2 cellular contexts compared by ENCODE assay signal in the genomic region with DNA sequence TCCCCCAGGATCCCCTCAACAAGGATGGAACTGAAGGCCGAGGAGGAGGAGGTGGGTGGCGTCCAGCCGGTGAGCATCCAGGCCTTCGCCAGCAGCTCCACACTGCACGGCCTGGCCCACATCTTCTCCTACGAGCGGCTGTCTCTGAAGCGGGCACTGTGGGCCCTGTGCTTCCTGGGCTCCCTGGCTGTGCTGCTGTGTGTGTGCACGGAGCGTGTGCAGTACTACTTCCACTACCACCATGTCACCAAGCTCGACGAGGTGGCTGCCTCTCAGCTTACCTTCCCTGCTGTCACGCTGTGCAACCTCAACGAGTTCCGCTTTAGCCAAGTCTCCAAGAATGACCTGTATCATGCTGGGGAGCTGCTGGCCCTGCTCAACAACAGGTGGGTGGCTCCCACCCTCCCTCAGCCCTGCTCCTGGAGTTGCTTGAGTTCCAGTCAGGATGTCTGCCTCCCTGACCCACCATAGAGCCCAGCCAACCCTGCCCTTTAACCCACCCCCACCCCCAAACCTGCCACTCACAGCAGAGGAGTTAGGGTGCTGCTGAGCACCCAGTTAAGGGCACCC.
TF ChIP-seq lines count a peak whose summit lies in the region.

No MANE protein-coding gene starts in this region.

TF ChIP-seq in SK-N-SH, 30 proteins besides CTCF, POLR2A, EP300 and RAD21 (continued from another document):
- TF ChIP-seq, protein P1, sequence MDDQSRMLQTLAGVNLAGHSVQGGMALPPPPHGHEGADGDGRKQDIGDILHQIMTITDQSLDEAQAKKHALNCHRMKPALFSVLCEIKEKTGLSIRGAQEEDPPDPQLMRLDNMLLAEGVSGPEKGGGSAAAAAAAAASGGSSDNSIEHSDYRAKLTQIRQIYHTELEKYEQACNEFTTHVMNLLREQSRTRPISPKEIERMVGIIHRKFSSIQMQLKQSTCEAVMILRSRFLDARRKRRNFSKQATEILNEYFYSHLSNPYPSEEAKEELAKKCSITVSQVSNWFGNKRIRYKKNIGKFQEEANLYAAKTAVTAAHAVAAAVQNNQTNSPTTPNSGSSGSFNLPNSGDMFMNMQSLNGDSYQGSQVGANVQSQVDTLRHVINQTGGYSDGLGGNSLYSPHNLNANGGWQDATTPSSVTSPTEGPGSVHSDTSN (IDR thresholded peaks at IDR 0.05) = no peak
- TF ChIP-seq RCOR1 (IDR thresholded peaks at IDR 0.05; ENCODE audit: low read length) = no peak
- TF ChIP-seq, protein P2, sequence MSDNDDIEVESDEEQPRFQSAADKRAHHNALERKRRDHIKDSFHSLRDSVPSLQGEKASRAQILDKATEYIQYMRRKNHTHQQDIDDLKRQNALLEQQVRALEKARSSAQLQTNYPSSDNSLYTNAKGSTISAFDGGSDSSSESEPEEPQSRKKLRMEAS (IDR thresholded peaks at IDR 0.05; ENCODE audit: low read depth) = no peak
- no peak for TF ChIP-seq NRF1 (IDR thresholded peaks at IDR 0.05; ENCODE audit: low read depth, low read length)
- no peak for TF ChIP-seq SMC3 (IDR thresholded peaks at IDR 0.05; ENCODE audit: low read depth, low read length)
- TF ChIP-seq, protein P3, sequence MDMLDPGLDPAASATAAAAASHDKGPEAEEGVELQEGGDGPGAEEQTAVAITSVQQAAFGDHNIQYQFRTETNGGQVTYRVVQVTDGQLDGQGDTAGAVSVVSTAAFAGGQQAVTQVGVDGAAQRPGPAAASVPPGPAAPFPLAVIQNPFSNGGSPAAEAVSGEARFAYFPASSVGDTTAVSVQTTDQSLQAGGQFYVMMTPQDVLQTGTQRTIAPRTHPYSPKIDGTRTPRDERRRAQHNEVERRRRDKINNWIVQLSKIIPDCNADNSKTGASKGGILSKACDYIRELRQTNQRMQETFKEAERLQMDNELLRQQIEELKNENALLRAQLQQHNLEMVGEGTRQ (IDR thresholded peaks at IDR 0.05; ENCODE audit: borderline replicate concordance, low read depth, low read length) = no peak
- no peak for TF ChIP-seq FOSL2 (IDR thresholded peaks at IDR 0.05; ENCODE audit: borderline replicate concordance, low read depth)
- TF ChIP-seq, protein P4, sequence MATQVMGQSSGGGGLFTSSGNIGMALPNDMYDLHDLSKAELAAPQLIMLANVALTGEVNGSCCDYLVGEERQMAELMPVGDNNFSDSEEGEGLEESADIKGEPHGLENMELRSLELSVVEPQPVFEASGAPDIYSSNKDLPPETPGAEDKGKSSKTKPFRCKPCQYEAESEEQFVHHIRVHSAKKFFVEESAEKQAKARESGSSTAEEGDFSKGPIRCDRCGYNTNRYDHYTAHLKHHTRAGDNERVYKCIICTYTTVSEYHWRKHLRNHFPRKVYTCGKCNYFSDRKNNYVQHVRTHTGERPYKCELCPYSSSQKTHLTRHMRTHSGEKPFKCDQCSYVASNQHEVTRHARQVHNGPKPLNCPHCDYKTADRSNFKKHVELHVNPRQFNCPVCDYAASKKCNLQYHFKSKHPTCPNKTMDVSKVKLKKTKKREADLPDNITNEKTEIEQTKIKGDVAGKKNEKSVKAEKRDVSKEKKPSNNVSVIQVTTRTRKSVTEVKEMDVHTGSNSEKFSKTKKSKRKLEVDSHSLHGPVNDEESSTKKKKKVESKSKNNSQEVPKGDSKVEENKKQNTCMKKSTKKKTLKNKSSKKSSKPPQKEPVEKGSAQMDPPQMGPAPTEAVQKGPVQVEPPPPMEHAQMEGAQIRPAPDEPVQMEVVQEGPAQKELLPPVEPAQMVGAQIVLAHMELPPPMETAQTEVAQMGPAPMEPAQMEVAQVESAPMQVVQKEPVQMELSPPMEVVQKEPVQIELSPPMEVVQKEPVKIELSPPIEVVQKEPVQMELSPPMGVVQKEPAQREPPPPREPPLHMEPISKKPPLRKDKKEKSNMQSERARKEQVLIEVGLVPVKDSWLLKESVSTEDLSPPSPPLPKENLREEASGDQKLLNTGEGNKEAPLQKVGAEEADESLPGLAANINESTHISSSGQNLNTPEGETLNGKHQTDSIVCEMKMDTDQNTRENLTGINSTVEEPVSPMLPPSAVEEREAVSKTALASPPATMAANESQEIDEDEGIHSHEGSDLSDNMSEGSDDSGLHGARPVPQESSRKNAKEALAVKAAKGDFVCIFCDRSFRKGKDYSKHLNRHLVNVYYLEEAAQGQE (IDR thresholded peaks at IDR 0.05; ENCODE audit: low read depth, low read length) = no peak
- no peak for TF ChIP-seq NFIC (IDR thresholded peaks at IDR 0.05; ENCODE audit: borderline replicate concordance)
- no peak for TF ChIP-seq GATA2 (CRISPR knock-in tag; IDR thresholded peaks at IDR 0.05)
- TF ChIP-seq JUND (IDR thresholded peaks at IDR 0.05) = no peak
- no peak for TF ChIP-seq SIN3A (IDR thresholded peaks at IDR 0.05; ENCODE audit: borderline replicate concordance, low read depth, low read length)
- no peak for TF ChIP-seq MXI1 (IDR thresholded peaks at IDR 0.05; ENCODE audit: low read depth, low read length)
- TF ChIP-seq, protein P5, sequence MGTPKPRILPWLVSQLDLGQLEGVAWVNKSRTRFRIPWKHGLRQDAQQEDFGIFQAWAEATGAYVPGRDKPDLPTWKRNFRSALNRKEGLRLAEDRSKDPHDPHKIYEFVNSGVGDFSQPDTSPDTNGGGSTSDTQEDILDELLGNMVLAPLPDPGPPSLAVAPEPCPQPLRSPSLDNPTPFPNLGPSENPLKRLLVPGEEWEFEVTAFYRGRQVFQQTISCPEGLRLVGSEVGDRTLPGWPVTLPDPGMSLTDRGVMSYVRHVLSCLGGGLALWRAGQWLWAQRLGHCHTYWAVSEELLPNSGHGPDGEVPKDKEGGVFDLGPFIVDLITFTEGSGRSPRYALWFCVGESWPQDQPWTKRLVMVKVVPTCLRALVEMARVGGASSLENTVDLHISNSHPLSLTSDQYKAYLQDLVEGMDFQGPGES (IDR thresholded peaks at IDR 0.05; ENCODE audit: low read depth, low read length) = no peak
- TF ChIP-seq CHD2 (IDR thresholded peaks at IDR 0.05; ENCODE audit: low read length, partially characterized antibody) = no peak
- TF ChIP-seq, protein P6, sequence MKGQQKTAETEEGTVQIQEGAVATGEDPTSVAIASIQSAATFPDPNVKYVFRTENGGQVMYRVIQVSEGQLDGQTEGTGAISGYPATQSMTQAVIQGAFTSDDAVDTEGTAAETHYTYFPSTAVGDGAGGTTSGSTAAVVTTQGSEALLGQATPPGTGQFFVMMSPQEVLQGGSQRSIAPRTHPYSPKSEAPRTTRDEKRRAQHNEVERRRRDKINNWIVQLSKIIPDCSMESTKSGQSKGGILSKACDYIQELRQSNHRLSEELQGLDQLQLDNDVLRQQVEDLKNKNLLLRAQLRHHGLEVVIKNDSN (IDR thresholded peaks at IDR 0.05; ENCODE audit: borderline replicate concordance, low read depth) = no peak
- TF ChIP-seq FOXM1 (IDR thresholded peaks at IDR 0.05; ENCODE audit: low read depth) = no peak
- no peak for TF ChIP-seq EZH2phosphoT487 (IDR thresholded peaks at IDR 0.05; ENCODE audit: borderline replicate concordance, low read depth)
- TF ChIP-seq TCF12 (IDR thresholded peaks at IDR 0.05) = no peak

TF ChIP-seq in SK-N-SH treated with all-trans-retinoic acid at 6 μM for 48 hours, 23 proteins besides CTCF, POLR2A, EP300 and RAD21:
- TF ChIP-seq, protein P7, sequence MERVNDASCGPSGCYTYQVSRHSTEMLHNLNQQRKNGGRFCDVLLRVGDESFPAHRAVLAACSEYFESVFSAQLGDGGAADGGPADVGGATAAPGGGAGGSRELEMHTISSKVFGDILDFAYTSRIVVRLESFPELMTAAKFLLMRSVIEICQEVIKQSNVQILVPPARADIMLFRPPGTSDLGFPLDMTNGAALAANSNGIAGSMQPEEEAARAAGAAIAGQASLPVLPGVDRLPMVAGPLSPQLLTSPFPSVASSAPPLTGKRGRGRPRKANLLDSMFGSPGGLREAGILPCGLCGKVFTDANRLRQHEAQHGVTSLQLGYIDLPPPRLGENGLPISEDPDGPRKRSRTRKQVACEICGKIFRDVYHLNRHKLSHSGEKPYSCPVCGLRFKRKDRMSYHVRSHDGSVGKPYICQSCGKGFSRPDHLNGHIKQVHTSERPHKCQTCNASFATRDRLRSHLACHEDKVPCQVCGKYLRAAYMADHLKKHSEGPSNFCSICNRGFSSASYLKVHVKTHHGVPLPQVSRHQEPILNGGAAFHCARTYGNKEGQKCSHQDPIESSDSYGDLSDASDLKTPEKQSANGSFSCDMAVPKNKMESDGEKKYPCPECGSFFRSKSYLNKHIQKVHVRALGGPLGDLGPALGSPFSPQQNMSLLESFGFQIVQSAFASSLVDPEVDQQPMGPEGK (CRISPR knock-in tag; IDR thresholded peaks at IDR 0.05; ENCODE audit: borderline replicate concordance) = no peak
- TF ChIP-seq, protein P8, sequence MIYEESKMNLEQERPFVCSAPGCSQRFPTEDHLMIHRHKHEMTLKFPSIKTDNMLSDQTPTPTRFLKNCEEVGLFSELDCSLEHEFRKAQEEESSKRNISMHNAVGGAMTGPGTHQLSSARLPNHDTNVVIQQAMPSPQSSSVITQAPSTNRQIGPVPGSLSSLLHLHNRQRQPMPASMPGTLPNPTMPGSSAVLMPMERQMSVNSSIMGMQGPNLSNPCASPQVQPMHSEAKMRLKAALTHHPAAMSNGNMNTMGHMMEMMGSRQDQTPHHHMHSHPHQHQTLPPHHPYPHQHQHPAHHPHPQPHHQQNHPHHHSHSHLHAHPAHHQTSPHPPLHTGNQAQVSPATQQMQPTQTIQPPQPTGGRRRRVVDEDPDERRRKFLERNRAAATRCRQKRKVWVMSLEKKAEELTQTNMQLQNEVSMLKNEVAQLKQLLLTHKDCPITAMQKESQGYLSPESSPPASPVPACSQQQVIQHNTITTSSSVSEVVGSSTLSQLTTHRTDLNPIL (CRISPR knock-in tag; IDR thresholded peaks at IDR 0.05; ENCODE audit: low read depth) = no peak
- TF ChIP-seq, protein P9, sequence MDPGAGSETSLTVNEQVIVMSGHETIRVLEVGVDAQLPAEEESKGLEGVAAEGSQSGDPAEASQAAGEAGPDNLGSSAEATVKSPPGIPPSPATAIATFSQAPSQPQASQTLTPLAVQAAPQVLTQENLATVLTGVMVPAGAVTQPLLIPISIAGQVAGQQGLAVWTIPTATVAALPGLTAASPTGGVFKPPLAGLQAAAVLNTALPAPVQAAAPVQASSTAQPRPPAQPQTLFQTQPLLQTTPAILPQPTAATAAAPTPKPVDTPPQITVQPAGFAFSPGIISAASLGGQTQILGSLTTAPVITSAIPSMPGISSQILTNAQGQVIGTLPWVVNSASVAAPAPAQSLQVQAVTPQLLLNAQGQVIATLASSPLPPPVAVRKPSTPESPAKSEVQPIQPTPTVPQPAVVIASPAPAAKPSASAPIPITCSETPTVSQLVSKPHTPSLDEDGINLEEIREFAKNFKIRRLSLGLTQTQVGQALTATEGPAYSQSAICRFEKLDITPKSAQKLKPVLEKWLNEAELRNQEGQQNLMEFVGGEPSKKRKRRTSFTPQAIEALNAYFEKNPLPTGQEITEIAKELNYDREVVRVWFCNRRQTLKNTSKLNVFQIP (CRISPR knock-in tag; IDR thresholded peaks at IDR 0.05; ENCODE audit: borderline replicate concordance, low read depth) = no peak
- TF ChIP-seq ZNF70 (CRISPR knock-in tag; IDR thresholded peaks at IDR 0.05) = no peak
- no peak for TF ChIP-seq SNAI2 (CRISPR knock-in tag; IDR thresholded peaks at IDR 0.05)
- TF ChIP-seq GLIS3 (CRISPR knock-in tag; IDR thresholded peaks at IDR 0.05) = no peak
- no peak for TF ChIP-seq ESRRG (CRISPR knock-in tag; IDR thresholded peaks at IDR 0.05)
- TF ChIP-seq ZNF565 (CRISPR knock-in tag; conservative IDR thresholded peaks at IDR 0.05; ENCODE audit: low read depth) = no peak
- TF ChIP-seq ISL1 (CRISPR knock-in tag; IDR thresholded peaks at IDR 0.05) = no peak
- no peak for TF ChIP-seq ZNF8 (CRISPR knock-in tag; IDR thresholded peaks at IDR 0.05)
- TF ChIP-seq BACH2 (CRISPR knock-in tag; IDR thresholded peaks at IDR 0.05; ENCODE audit: borderline replicate concordance) = no peak
- TF ChIP-seq, protein P10, sequence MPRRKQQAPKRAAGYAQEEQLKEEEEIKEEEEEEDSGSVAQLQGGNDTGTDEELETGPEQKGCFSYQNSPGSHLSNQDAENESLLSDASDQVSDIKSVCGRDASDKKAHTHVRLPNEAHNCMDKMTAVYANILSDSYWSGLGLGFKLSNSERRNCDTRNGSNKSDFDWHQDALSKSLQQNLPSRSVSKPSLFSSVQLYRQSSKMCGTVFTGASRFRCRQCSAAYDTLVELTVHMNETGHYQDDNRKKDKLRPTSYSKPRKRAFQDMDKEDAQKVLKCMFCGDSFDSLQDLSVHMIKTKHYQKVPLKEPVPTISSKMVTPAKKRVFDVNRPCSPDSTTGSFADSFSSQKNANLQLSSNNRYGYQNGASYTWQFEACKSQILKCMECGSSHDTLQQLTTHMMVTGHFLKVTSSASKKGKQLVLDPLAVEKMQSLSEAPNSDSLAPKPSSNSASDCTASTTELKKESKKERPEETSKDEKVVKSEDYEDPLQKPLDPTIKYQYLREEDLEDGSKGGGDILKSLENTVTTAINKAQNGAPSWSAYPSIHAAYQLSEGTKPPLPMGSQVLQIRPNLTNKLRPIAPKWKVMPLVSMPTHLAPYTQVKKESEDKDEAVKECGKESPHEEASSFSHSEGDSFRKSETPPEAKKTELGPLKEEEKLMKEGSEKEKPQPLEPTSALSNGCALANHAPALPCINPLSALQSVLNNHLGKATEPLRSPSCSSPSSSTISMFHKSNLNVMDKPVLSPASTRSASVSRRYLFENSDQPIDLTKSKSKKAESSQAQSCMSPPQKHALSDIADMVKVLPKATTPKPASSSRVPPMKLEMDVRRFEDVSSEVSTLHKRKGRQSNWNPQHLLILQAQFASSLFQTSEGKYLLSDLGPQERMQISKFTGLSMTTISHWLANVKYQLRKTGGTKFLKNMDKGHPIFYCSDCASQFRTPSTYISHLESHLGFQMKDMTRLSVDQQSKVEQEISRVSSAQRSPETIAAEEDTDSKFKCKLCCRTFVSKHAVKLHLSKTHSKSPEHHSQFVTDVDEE (CRISPR knock-in tag; IDR thresholded peaks at IDR 0.05) = no peak
- TF ChIP-seq, protein P11, sequence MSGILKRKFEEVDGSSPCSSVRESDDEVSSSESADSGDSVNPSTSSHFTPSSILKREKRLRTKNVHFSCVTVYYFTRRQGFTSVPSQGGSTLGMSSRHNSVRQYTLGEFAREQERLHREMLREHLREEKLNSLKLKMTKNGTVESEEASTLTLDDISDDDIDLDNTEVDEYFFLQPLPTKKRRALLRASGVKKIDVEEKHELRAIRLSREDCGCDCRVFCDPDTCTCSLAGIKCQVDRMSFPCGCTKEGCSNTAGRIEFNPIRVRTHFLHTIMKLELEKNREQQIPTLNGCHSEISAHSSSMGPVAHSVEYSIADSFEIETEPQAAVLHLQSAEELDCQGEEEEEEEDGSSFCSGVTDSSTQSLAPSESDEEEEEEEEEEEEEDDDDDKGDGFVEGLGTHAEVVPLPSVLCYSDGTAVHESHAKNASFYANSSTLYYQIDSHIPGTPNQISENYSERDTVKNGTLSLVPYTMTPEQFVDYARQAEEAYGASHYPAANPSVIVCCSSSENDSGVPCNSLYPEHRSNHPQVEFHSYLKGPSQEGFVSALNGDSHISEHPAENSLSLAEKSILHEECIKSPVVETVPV (CRISPR knock-in tag; IDR thresholded peaks at IDR 0.05) = no peak
- no peak for TF ChIP-seq TCF4 (CRISPR knock-in tag; IDR thresholded peaks at IDR 0.05; ENCODE audit: borderline replicate concordance)
- TF ChIP-seq RARB (CRISPR knock-in tag; IDR thresholded peaks at IDR 0.05) = no peak
- no peak for TF ChIP-seq PPARA (CRISPR knock-in tag; IDR thresholded peaks at IDR 0.05; ENCODE audit: borderline replicate concordance)
- no peak for TF ChIP-seq ZFP30 (CRISPR knock-in tag; IDR thresholded peaks at IDR 0.05)
- no peak for TF ChIP-seq ZC3H10 (CRISPR knock-in tag; IDR thresholded peaks at IDR 0.05)
